Comparison of ENCODE assay signal across 3 cellular contexts in genomic region chr17:10809605-10810004, GRCh38.
TF ChIP-seq lines count a peak whose summit lies in the region.

No MANE protein-coding gene starts in this region.

TF ChIP-seq in liver, 16 proteins besides CTCF, POLR2A, EP300 and RAD21:
- TF ChIP-seq FOXA2 (IDR thresholded peaks at IDR 0.05) (peak; percentile 19), NR2F2 (IDR thresholded peaks at IDR 0.05) (no peak), RXRA (IDR thresholded peaks at IDR 0.05) (peak in 1 of 2 donors; percentile 11), HNF4A (conservative IDR thresholded peaks at IDR 0.05) (peak in 1 of 2 donors; percentile 8), MAX (IDR thresholded peaks at IDR 0.05) (no peak)
TF ChIP-seq in liver: peak in this region for 3.

TF ChIP-seq in HepG2, 621 proteins besides CTCF, POLR2A, EP300 and RAD21 (continues in another document):
- no peak for TF ChIP-seq ZNF572 (CRISPR knock-in tag; IDR thresholded peaks at IDR 0.05)
- TF ChIP-seq ZNF142 (CRISPR knock-in tag; IDR thresholded peaks at IDR 0.05) = no peak
- no peak for TF ChIP-seq HNRNPLL (IDR thresholded peaks at IDR 0.05; ENCODE audit: low read depth, low read length, poor library complexity, severe bottlenecking)
- no peak for TF ChIP-seq THYN1 (CRISPR knock-in tag; IDR thresholded peaks at IDR 0.05; ENCODE audit: borderline replicate concordance, low read depth)
- TF ChIP-seq KDM5A (IDR thresholded peaks at IDR 0.05; ENCODE audit: borderline replicate concordance, low read length) = no peak
- no peak for TF ChIP-seq ZNF609 (CRISPR knock-in tag; IDR thresholded peaks at IDR 0.05; ENCODE audit: borderline replicate concordance)
- no peak for TF ChIP-seq ZNF382 (CRISPR knock-in tag; IDR thresholded peaks at IDR 0.05; ENCODE audit: borderline replicate concordance)
- no peak for TF ChIP-seq ZUFSP (CRISPR knock-in tag; IDR thresholded peaks at IDR 0.05; ENCODE audit: borderline replicate concordance)
- TF ChIP-seq ZNF841 (CRISPR knock-in tag; IDR thresholded peaks at IDR 0.05; ENCODE audit: borderline replicate concordance) = no peak
- no peak for TF ChIP-seq CREBL2 (CRISPR knock-in tag; IDR thresholded peaks at IDR 0.05; ENCODE audit: borderline replicate concordance)
- TF ChIP-seq NR2F2 (IDR thresholded peaks at IDR 0.05; ENCODE audit: borderline replicate concordance, low read depth) = no peak
- no peak for TF ChIP-seq PRMT3 (CRISPR knock-in tag; IDR thresholded peaks at IDR 0.05; ENCODE audit: borderline replicate concordance, low read depth)

TF ChIP-seq in A549, 52 proteins besides CTCF, POLR2A, EP300 and RAD21:
- no peak for TF ChIP-seq JUN (IDR thresholded peaks at IDR 0.05)
- no peak for TF ChIP-seq E2F6 (IDR thresholded peaks at IDR 0.05; ENCODE audit: borderline replicate concordance, low read depth)
- no peak for TF ChIP-seq RCOR1 (IDR thresholded peaks at IDR 0.05; ENCODE audit: low read depth, low read length)
- TF ChIP-seq SMC3 (IDR thresholded peaks at IDR 0.05) = no peak
- no peak for TF ChIP-seq HDAC2 (IDR thresholded peaks at IDR 0.05)
- no peak for TF ChIP-seq MYC (IDR thresholded peaks at IDR 0.05; ENCODE audit: borderline replicate concordance, low read length)
- no peak for TF ChIP-seq KDM1A (IDR thresholded peaks at IDR 0.05; ENCODE audit: low read depth)
- TF ChIP-seq MAX (IDR thresholded peaks at IDR 0.05) = no peak
- no peak for TF ChIP-seq ESRRA (IDR thresholded peaks at IDR 0.05; ENCODE audit: borderline replicate concordance, low read length)
- TF ChIP-seq KDM5A (IDR thresholded peaks at IDR 0.05) = no peak
- TF ChIP-seq RFX5 (IDR thresholded peaks at IDR 0.05) = no peak
- no peak for TF ChIP-seq EHF (CRISPR knock-in tag; IDR thresholded peaks at IDR 0.05)
- no peak for TF ChIP-seq NFE2L2 (conservative IDR thresholded peaks at IDR 0.05; ENCODE audit: low read length)
- TF ChIP-seq CEBPB (IDR thresholded peaks at IDR 0.05) = no peak
- TF ChIP-seq CBX2 (IDR thresholded peaks at IDR 0.05; ENCODE audit: borderline replicate concordance, low read depth) = no peak
- no peak for TF ChIP-seq FOSL2 (IDR thresholded peaks at IDR 0.05)
- TF ChIP-seq FOSL2 (CRISPR knock-in tag; IDR thresholded peaks at IDR 0.05) = no peak
